Comparison of ENCODE assay signal across 1 cellular context in genomic region chr22:42654696-42655095, GRCh38.
TF ChIP-seq lines count a peak whose summit lies in the region.

No MANE protein-coding gene starts in this region.

TF ChIP-seq in HepG2, 621 proteins besides CTCF, POLR2A, EP300 and RAD21:
- TF ChIP-seq ZNF646 (CRISPR knock-in tag; IDR thresholded peaks at IDR 0.05) (no peak), NFKB2 (CRISPR knock-in tag; IDR thresholded peaks at IDR 0.05; ENCODE audit: borderline replicate concordance) (no peak), ZNF691 (CRISPR knock-in tag; IDR thresholded peaks at IDR 0.05; ENCODE audit: borderline replicate concordance, low read depth) (no peak), SP140L (CRISPR knock-in tag; IDR thresholded peaks at IDR 0.05; ENCODE audit: borderline replicate concordance) (no peak), ZMAT3 (CRISPR knock-in tag; conservative IDR thresholded peaks at IDR 0.05) (no peak), ZNF563 (CRISPR knock-in tag; IDR thresholded peaks at IDR 0.05) (no peak), NONO (IDR thresholded peaks at IDR 0.05) (no peak), NONO (CRISPR knock-in tag; conservative IDR thresholded peaks at IDR 0.05) (no peak), ZNF800 (CRISPR knock-in tag; IDR thresholded peaks at IDR 0.05) (no peak), REL (CRISPR knock-in tag; conservative IDR thresholded peaks at IDR 0.05) (no peak), ZNF501 (CRISPR knock-in tag; IDR thresholded peaks at IDR 0.05) (no peak), PREB (CRISPR knock-in tag; IDR thresholded peaks at IDR 0.05) (no peak), ZMAT5 (CRISPR knock-in tag; IDR thresholded peaks at IDR 0.05; ENCODE audit: borderline replicate concordance, low read depth) (no peak), ZSCAN22 (CRISPR knock-in tag; IDR thresholded peaks at IDR 0.05) (no peak), KDM5B (CRISPR knock-in tag; IDR thresholded peaks at IDR 0.05; ENCODE audit: borderline replicate concordance) (no peak), HMG20A (CRISPR knock-in tag; IDR thresholded peaks at IDR 0.05; ENCODE audit: borderline replicate concordance) (no peak), SP4 (CRISPR knock-in tag; IDR thresholded peaks at IDR 0.05) (no peak), GABPB1 (CRISPR knock-in tag; IDR thresholded peaks at IDR 0.05) (no peak), ZXDC (CRISPR knock-in tag; IDR thresholded peaks at IDR 0.05) (no peak), BHLHE40 (IDR thresholded peaks at IDR 0.05; ENCODE audit: low read length) (no peak), NFE2 (CRISPR knock-in tag; IDR thresholded peaks at IDR 0.05) (no peak)
TF ChIP-seq in HepG2: peak in this region for 0.
